ENCODE assay signal across 8 cellular contexts in genomic region chr11:65615950-65616574, GRCh38. TPM values are rescaled to one million over a fixed set of nuclear protein-coding genes. Genes with fewer than 3 reads are reported as not detected.
DNase-seq lines count a peak whose midpoint lies in the region; ATAC-seq and TF ChIP-seq lines count a peak whose summit lies in the region.

No MANE protein-coding gene starts in this region.

- H3K27me3 Mint-ChIP-seq in CD8-positive, alpha-beta memory T cell, result no peaks in the 10 kb centered on the region

- peaks cover 0 to 59% (median 2%) of the 10 kb centered on the region in 3 donors for H3K36me3 Mint-ChIP-seq in CD8-positive, alpha-beta memory T cell

- no peaks in the 10 kb centered on the region for H3K27me3 ChIP-seq in CD8-positive, alpha-beta memory T cell (ENCODE audit: insufficient read depth, low read length, poor library complexity, severe bottlenecking)
- no peaks in the 10 kb centered on the region for H3K27me3 ChIP-seq in iPS-18a (ENCODE audit: control insufficient read depth, insufficient read depth, low read length)

- POLR2A ChIA-PET in CD8-positive, alpha-beta memory T cell (lab: Charles Lee), result interaction anchor here (0.6 to 3.7 kb wide), 18 partner anchors 10 to 275 kb away, joined by 3 to 32 read pairs (median 8); partner anchors contain the start of genes CCDC85B, CFL1, EHBP1L1 and FAM89B

- H3K9ac ChIP-seq in iPS-18a (ENCODE audit: low read length), result peak overlapping the region; percentile 52

- H3K27ac Mint-ChIP-seq in CD8-positive, alpha-beta memory T cell, result peak overlapping the region; percentile 88 to 100 (median 99)

- peak; percentile 7 for ATAC-seq in GM21381 (IDR thresholded peaks at IDR 0.05; ENCODE audit: unreplicated experiment)
- ATAC-seq in HG03378 (IDR thresholded peaks at IDR 0.05; ENCODE audit: unreplicated experiment), result no peak

- peaks cover 26 to 62% (median 31%) of the 10 kb centered on the region in 3 donors for H3K4me1 Mint-ChIP-seq in CD8-positive, alpha-beta memory T cell

- H3K4me1 ChIP-seq in CD8-positive, alpha-beta memory T cell (ENCODE audit: insufficient read depth, low read length), result peaks cover 38% of the 10 kb centered on the region
- no peaks in the 10 kb centered on the region for H3K4me1 ChIP-seq in iPS-18a (ENCODE audit: control insufficient read depth, low read depth, low read length)

- peak overlapping the region; percentile 89 to 99 (median 97) for H3K4me3 Mint-ChIP-seq in CD8-positive, alpha-beta memory T cell

- CTCF ChIA-PET in CD8-positive, alpha-beta memory T cell (lab: Charles Lee), result interaction anchor here (1.1 to 2.6 kb wide), 11 partner anchors 9 to 244 kb away, joined by 3 to 28 read pairs (median 6); partner anchors contain the start of genes EHBP1L1, KAT5, MUS81 and RELA

- no peaks in the 10 kb centered on the region for H3K9me3 ChIP-seq in CD8-positive, alpha-beta memory T cell (ENCODE audit: low read length)
- H3K9me3 ChIP-seq in iPS-18a (ENCODE audit: control insufficient read depth, low read depth, low read length), result no peaks in the 10 kb centered on the region

- no peaks in the 10 kb centered on the region for H3K9me3 Mint-ChIP-seq in CD8-positive, alpha-beta memory T cell

- peak in 2 of 5 donors; percentile 18 to 47 for DNase-seq in CD8-positive, alpha-beta memory T cell
- DNase-seq in LNCaP clone FGC (ENCODE audit: low read depth) (no peak), occipital lobe (lab: John Stamatoyannopoulos, UW) (no peak)
- peak; percentile 33 for DNase-seq in stimulated activated CD8-positive, alpha-beta memory T cell treated with anti-CD3 and anti-CD28 coated beads, Interleukin-12 subunit alpha, Interleukin-12 subunit beta, amount 100 ng/mL, for 4 hours (ENCODE audit: low read depth)

- H3K27ac ChIP-seq in CD8-positive, alpha-beta memory T cell (ENCODE audit: low read depth, low read length), result peak overlapping the region; percentile 70
- H3K27ac ChIP-seq in angular gyrus (ENCODE audit: low read depth, low read length) (peak overlapping the region; percentile 99), iPS-18a (ENCODE audit: low read length) (no peak overlapping the region)

- TF ChIP-seq CTCF in LNCaP clone FGC (IDR thresholded peaks at IDR 0.05; ENCODE audit: control insufficient read depth, extremely low read depth, insufficient read depth), result no peak

- peak overlapping the region; percentile 67 for H3K4me3 ChIP-seq in CD8-positive, alpha-beta memory T cell (ENCODE audit: low read length)
- peak overlapping the region; percentile 98 for H3K4me3 ChIP-seq in LNCaP clone FGC (ENCODE audit: low read depth, low read length)
- H3K4me3 ChIP-seq in iPS-18a (ENCODE audit: low read length), result peak overlapping the region; percentile 70

- peaks cover 12% of the 10 kb centered on the region for H3K36me3 ChIP-seq in CD8-positive, alpha-beta memory T cell (ENCODE audit: insufficient read depth, low read length)
- H3K36me3 ChIP-seq in iPS-18a (ENCODE audit: control insufficient read depth, low read depth, low read length), result peaks cover 28% of the 10 kb centered on the region

RNA-seq across cellular contexts. Expression of gene PCNX3, which starts 0.5 kb away (rescaled TPM):
- 10 to 100 TPM; 46.4 to 53.1 TPM for total RNA-seq in CD8-positive, alpha-beta memory T cell
- 8.5 TPM for polyA plus RNA-seq in CD8-positive, alpha-beta memory T cell
- total RNA-seq in occipital lobe, result 7.0 TPM

RNA-seq across cellular contexts. Expression of gene MAP3K11, which starts 2.0 kb away (rescaled TPM):
- 10 to 100 TPM; 61.6 to 65.5 TPM for total RNA-seq in CD8-positive, alpha-beta memory T cell
- 23.5 TPM for polyA plus RNA-seq in CD8-positive, alpha-beta memory T cell
- 9.0 TPM for total RNA-seq in occipital lobe

RNA-seq across cellular contexts. Expression of gene KCNK7, which starts 20.5 kb away (rescaled TPM):
- total RNA-seq in CD8-positive, alpha-beta memory T cell, result under 1 TPM; 0.59 to 0.64 TPM
- not detected for polyA plus RNA-seq in CD8-positive, alpha-beta memory T cell
- 0.31 TPM for total RNA-seq in occipital lobe

RNA-seq across cellular contexts. Expression of gene SIPA1, which starts 21.8 kb away (rescaled TPM):
- 100 to 1,000 TPM; 111 to 123 TPM for total RNA-seq in CD8-positive, alpha-beta memory T cell
- 335 TPM for polyA plus RNA-seq in CD8-positive, alpha-beta memory T cell
- total RNA-seq in occipital lobe, result 3.7 TPM

RNA-seq across cellular contexts. Expression of gene EHBP1L1, which starts 40.2 kb away (rescaled TPM):
- 100 to 1,000 TPM in 1 of 2 experiments, 10 to 100 TPM in 1; 97.3 to 100 TPM for total RNA-seq in CD8-positive, alpha-beta memory T cell
- 25.1 TPM for polyA plus RNA-seq in CD8-positive, alpha-beta memory T cell
- total RNA-seq in occipital lobe, result 9.7 TPM
